ENCODE assay signal across 8 cellular contexts in the genomic region with DNA sequence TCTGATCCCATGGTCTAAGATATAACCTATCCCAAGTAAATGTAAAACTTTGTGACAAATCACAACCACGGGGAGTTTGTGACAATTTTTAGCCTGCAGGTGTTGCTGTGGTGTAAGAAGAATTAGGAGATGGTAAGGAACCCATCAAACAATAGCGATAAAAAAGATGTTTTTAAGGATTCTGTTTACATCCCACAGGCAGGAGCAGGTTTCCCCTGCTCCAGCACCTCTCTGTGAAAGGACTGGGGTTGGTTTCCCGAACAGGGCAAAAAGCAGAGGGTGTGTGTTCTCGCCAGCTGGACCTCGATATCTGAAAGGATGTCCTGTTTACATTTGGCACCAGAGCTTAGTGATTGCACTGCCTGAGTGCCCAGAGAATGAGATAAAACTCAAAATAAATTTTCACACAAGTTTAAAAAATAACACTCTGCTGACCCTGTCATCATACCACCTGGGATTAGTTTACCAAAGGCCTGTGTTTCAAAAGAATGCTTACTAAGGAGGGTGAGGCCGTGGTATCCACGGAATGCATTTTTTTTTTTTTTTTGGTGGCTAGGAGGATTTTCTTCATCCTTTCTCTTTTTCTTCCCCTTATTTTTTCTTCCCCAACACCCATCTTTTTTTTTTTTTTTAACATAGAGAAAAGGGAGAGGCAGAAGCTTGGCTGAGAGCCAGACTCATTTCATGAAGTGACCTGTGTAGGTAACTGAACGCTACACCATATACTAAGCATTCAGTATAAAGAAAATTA.
DNase-seq lines count a peak whose midpoint lies in the region; ATAC-seq and TF ChIP-seq lines count a peak whose summit lies in the region.

No MANE protein-coding gene starts in this region.

- H3K4me3 ChIP-seq in esophagus squamous epithelium (no peak overlapping the region), neuronal stem cell (ENCODE audit: low read length in 2 of 2) (no peak overlapping the region)

- no peak overlapping the region for H3K4ac ChIP-seq in neuronal stem cell (ENCODE audit: low read length)

- TF ChIP-seq CTCF in esophagus squamous epithelium (IDR thresholded peaks at IDR 0.05) (peak in 2 of 6 experiments; percentile 15 to 43), glutamatergic neuron (IDR thresholded peaks at IDR 0.05; ENCODE audit: partially characterized antibody, unreplicated experiment) (no peak)

- H3K4me1 Mint-ChIP-seq in activated T-cell treated with anti-CD3 and anti-CD28 coated beads, Interleukin-2, amount 50 U/mL, for 72 hours (ENCODE audit: low read depth), result no peaks in the 10 kb centered on the region
- H3K4me1 Mint-ChIP-seq in glutamatergic neuron (ENCODE audit: low read depth, unreplicated experiment), result no peaks in the 10 kb centered on the region

- no peaks in the 10 kb centered on the region for H3K27me3 Mint-ChIP-seq in activated T-cell treated with anti-CD3 and anti-CD28 coated beads, Interleukin-2, amount 50 U/mL, for 72 hours (ENCODE audit: low read depth)
- peaks cover 2% of the 10 kb centered on the region for H3K27me3 Mint-ChIP-seq in glutamatergic neuron (ENCODE audit: unreplicated experiment)

- H2BK12ac ChIP-seq in neuronal stem cell (ENCODE audit: low read length), result no peak overlapping the region

- peak; percentile 41 for DNase-seq in Daoy (ENCODE audit: low read depth)
- DNase-seq in NCI-H345 treated with DMSO at 0.1 percent for 48 hours (lab: John Stamatoyannopoulos, UW; ENCODE audit: unreplicated experiment), result peak; percentile 8
- no peak for DNase-seq in esophagus squamous epithelium (lab: John Stamatoyannopoulos, UW)
- peak; percentile 12 for DNase-seq in neuronal stem cell (ENCODE audit: low spot score)
- DNase-seq in NCI-H1694 treated with DMSO at 0.1 percent for 48 hours (lab: John Stamatoyannopoulos, UW), result no peak
- no peak for DNase-seq in activated T-cell treated with anti-CD3 and anti-CD28 coated beads, Interleukin-2, amount 50 U/mL, for 72 hours
- no peak for DNase-seq in glutamatergic neuron

- no peaks in the 10 kb centered on the region for H3K9me3 Mint-ChIP-seq in activated T-cell treated with anti-CD3 and anti-CD28 coated beads, Interleukin-2, amount 50 U/mL, for 72 hours
- no peaks in the 10 kb centered on the region for H3K9me3 Mint-ChIP-seq in glutamatergic neuron (ENCODE audit: unreplicated experiment)

- no peak overlapping the region for H2BK15ac ChIP-seq in neuronal stem cell (ENCODE audit: low read length)

- no peak overlapping the region for H2BK120ac ChIP-seq in neuronal stem cell (ENCODE audit: low read depth, low read length)

- H3K4me1 ChIP-seq in esophagus squamous epithelium, result peaks cover 0 to 37% (median 11%) of the 10 kb centered on the region in 3 donors
- peaks cover 6 to 27% of the 10 kb centered on the region in 2 donors for H3K4me1 ChIP-seq in neuronal stem cell (ENCODE audit: control insufficient read depth in 2 of 2, insufficient read depth in 1 of 2, low read depth in 1 of 2, low read length in 2 of 2)

- H2AFZ ChIP-seq in neuronal stem cell (ENCODE audit: low read length), result no peak overlapping the region

- H2BK5ac ChIP-seq in neuronal stem cell (ENCODE audit: low read length), result no peak overlapping the region

- H3K9me3 ChIP-seq in esophagus squamous epithelium (no peaks in the 10 kb centered on the region), neuronal stem cell (replicated peaks in 1 of 2; ENCODE audit: control insufficient read depth in 2 of 2, insufficient read depth in 1 of 2, low read depth in 1 of 2, low read length in 2 of 2) (no peaks in the 10 kb centered on the region)

- no peak overlapping the region for H3K27ac Mint-ChIP-seq in activated T-cell treated with anti-CD3 and anti-CD28 coated beads, Interleukin-2, amount 50 U/mL, for 72 hours
- H3K27ac Mint-ChIP-seq in glutamatergic neuron (ENCODE audit: unreplicated experiment), result no peak overlapping the region

- TF ChIP-seq POLR2A in esophagus squamous epithelium (IDR thresholded peaks at IDR 0.05), result no peak

- H3K27ac ChIP-seq in esophagus squamous epithelium (peak overlapping the region in 3 of 4 donors; percentile 47 to 63 (median 48)), neuronal stem cell (replicated peaks; ENCODE audit: low read length) (no peak overlapping the region)

- H3K27me3 ChIP-seq in esophagus squamous epithelium, result no peaks in the 10 kb centered on the region
- H3K27me3 ChIP-seq in neuronal stem cell (ENCODE audit: control insufficient read depth in 3 of 3, insufficient read depth in 3 of 3, low read depth in 1 of 3, low read length in 3 of 3), result no peaks in the 10 kb centered on the region

- H3K36me3 ChIP-seq in esophagus squamous epithelium, result no peaks in the 10 kb centered on the region
- no peaks in the 10 kb centered on the region for H3K36me3 ChIP-seq in neuronal stem cell (replicated peaks in 1 of 2; ENCODE audit: control insufficient read depth in 2 of 2, insufficient read depth in 2 of 2, low read length in 2 of 2)

- peak overlapping the region; percentile 65 for H3K18ac ChIP-seq in neuronal stem cell (ENCODE audit: low read length)

- no peaks in the 10 kb centered on the region for H3K79me1 ChIP-seq in neuronal stem cell (ENCODE audit: low read depth, low read length)

- intact Hi-C loops in esophagus squamous epithelium (cut with DNase I), result no loop called here

- no peak overlapping the region for H3K23ac ChIP-seq in neuronal stem cell (ENCODE audit: low read depth, low read length, poor library complexity)

- 9 to 32% methylated on average over 8 of the region's 8 CpGs for WGBS in esophagus squamous epithelium, 2 donors
- no CpG with 5 or more reads among the region's 8 CpGs for WGBS in neuronal stem cell (ENCODE audit: extremely low coverage in 2 of 2, insufficient read length in 2 of 2, insufficient replicate concordance in 1 of 2), 2 donors

- ATAC-seq in GM18858 (IDR thresholded peaks at IDR 0.05; ENCODE audit: unreplicated experiment), result no peak
- no peak for ATAC-seq in activated T-cell treated with anti-CD3 and anti-CD28 coated beads, Interleukin-2, amount 50 U/mL, for 72 hours (replicated peaks in 1 of 2)

- H3K36me3 Mint-ChIP-seq in activated T-cell treated with anti-CD3 and anti-CD28 coated beads, Interleukin-2, amount 50 U/mL, for 72 hours (ENCODE audit: insufficient read depth in 2 of 2), result no peaks in the 10 kb centered on the region
- H3K36me3 Mint-ChIP-seq in glutamatergic neuron (ENCODE audit: unreplicated experiment), result no peaks in the 10 kb centered on the region

- no peak overlapping the region for H2AK5ac ChIP-seq in neuronal stem cell (ENCODE audit: low read depth, low read length)

- H4K91ac ChIP-seq in neuronal stem cell (ENCODE audit: low read depth, low read length, poor library complexity), result no peak overlapping the region

- no peak overlapping the region for H4K8ac ChIP-seq in neuronal stem cell (ENCODE audit: low read depth, low read length)

- no peak overlapping the region for H3K4me2 ChIP-seq in neuronal stem cell (ENCODE audit: insufficient read depth, low read length, poor library complexity, severe bottlenecking)

- no peak overlapping the region for H3K14ac ChIP-seq in neuronal stem cell (ENCODE audit: low read length)

- no peak overlapping the region for H3K9ac ChIP-seq in neuronal stem cell (ENCODE audit: low read depth, low read length, poor library complexity)

- H3K4me3 Mint-ChIP-seq in activated T-cell treated with anti-CD3 and anti-CD28 coated beads, Interleukin-2, amount 50 U/mL, for 72 hours, result no peak overlapping the region
- H3K4me3 Mint-ChIP-seq in glutamatergic neuron (ENCODE audit: unreplicated experiment), result no peak overlapping the region

Comparison
In these comparisons a context has a peak if more than half of its experiments do, and no peak if none do; other contexts are left out.
1. DNase-seq: peak in Daoy (single experiment), NCI-H345 treated with DMSO at 0.1 percent for 48 hours (single experiment) and neuronal stem cell (single experiment); none in esophagus squamous epithelium (single experiment), NCI-H1694 treated with DMSO at 0.1 percent for 48 hours (single experiment), activated T-cell treated with anti-CD3 and anti-CD28 coated beads, Interleukin-2, amount 50 U/mL, for 72 hours (0 of 2) and glutamatergic neuron (single experiment).